ENCODE assay signal across 18 cellular contexts in genomic region chr14:76963366-76963765, GRCh38.
DNase-seq lines count a peak whose midpoint lies in the region; ATAC-seq and TF ChIP-seq lines count a peak whose summit lies in the region.
"Had no signal": no experiment of that assay in that cellular context is flagged by ENCODE, and none has a peak within 500 bp of the region (broad histone marks: within the 10 kb centered on the region; RNA-seq: fewer than 3 reads in every experiment).

No MANE protein-coding gene starts in this region.

- H3K9me3 ChIP-seq in Panc1 (ENCODE audit: control insufficient read depth, insufficient read depth, low read depth, low read length) (no peaks in the 10 kb centered on the region), colonic mucosa (no peaks in the 10 kb centered on the region), neural progenitor cell (ENCODE audit: low read depth) (no peaks in the 10 kb centered on the region)

- no peak for DNase-seq in T-helper 2 cell treated with Interferon-gamma antibody and Interleukin-4, amounts not matched to agents 5 μg/mL and 100 μg/mL, for 36 hours (ENCODE audit: low spot score)
- DNase-seq in T-helper 2 cell (no peak), Panc1 (ENCODE audit: low read depth, low spot score) (no peak), colonic mucosa (peak; percentile 46), neural progenitor cell (ENCODE audit: low spot score) (no peak), NCI-H446 treated with DMSO at 0.1 percent for 48 hours (lab: John Stamatoyannopoulos, UW) (no peak), Right ventricle myocardium superior (no peak)
- no peak for DNase-seq in activated CD8-positive, alpha-beta memory T cell treated with anti-CD3 and anti-CD28 coated beads for 24 hours
- DNase-seq: 8988T; activated CD8-positive, alpha-beta memory T cell treated with anti-CD3 and anti-CD28 coated beads, Interleukin-2, amount 50 U/mL, for 48 hours; anterior cingulate cortex; cortex of kidney; glutamatergic neuron; H7; NCI-H1092 treated with DMSO at 0.1 percent for 48 hours; SHP77 treated with DMSO at 0.1 percent for 48 hours; stimulated activated CD4-positive, alpha-beta T cell treated with anti-CD3 and anti-CD28 coated beads, Interleukin-12 subunit alpha, Interleukin-12 subunit beta, amount 100 ng/mL, for 4 hours had no signal

- intact Hi-C loops in Panc1 (cut with micrococcal nuclease; ENCODE audit: unreplicated experiment), result no loop called here
- intact Hi-C loops in colonic mucosa (cut with DNase I), result no loop called here
- intact Hi-C loops in Right ventricle myocardium superior (cut with DNase I), result no loop called here

- H3K36me3 Mint-ChIP-seq in T-helper 2 cell treated with Interferon-gamma antibody and Interleukin-4, amounts not matched to agents 5 μg/mL and 100 μg/mL, for 36 hours (ENCODE audit: low read depth), result no peaks in the 10 kb centered on the region
- H3K36me3 Mint-ChIP-seq in neural progenitor cell, result no peaks in the 10 kb centered on the region
- H3K36me3 Mint-ChIP-seq: IgD-negative memory B cell had no signal

- H3K9ac ChIP-seq in colonic mucosa (ENCODE audit: low read depth in 2 of 2, low read length in 2 of 2), result no peak overlapping the region
- no peak overlapping the region for H3K9ac ChIP-seq in neural progenitor cell

- H4K20me1 ChIP-seq in neural progenitor cell (ENCODE audit: low read depth), result no peaks in the 10 kb centered on the region

- TF ChIP-seq CTCF in Panc1 (IDR thresholded peaks at IDR 0.05) (no peak), colonic mucosa (IDR thresholded peaks at IDR 0.05) (no peak), neural progenitor cell (IDR thresholded peaks at IDR 0.05) (no peak)

- H3K27ac Mint-ChIP-seq in T-helper 2 cell treated with Interferon-gamma antibody and Interleukin-4, amounts not matched to agents 5 μg/mL and 100 μg/mL, for 36 hours, result peak overlapping the region; percentile 31
- H3K27ac Mint-ChIP-seq in neural progenitor cell, result peak overlapping the region; percentile 46

- POLR2A ChIA-PET in Panc1 (lab: Charles Lee), result interaction anchor here (0.7 kb wide), 1 partner anchor 14 kb away, joined by 5 read pairs; no protein-coding TSS in a partner anchor

- H3K27me3 ChIP-seq in Panc1 (ENCODE audit: control insufficient read depth, insufficient read depth, low read length) (no peaks in the 10 kb centered on the region), colonic mucosa (no peaks in the 10 kb centered on the region), neural progenitor cell (no peaks in the 10 kb centered on the region)

- ATAC-seq in Panc1 (no peak), Right ventricle myocardium superior (ENCODE audit: poor library complexity) (no peak)

- H3K4me1 ChIP-seq in Panc1 (ENCODE audit: control insufficient read depth, insufficient read depth, low read length) (peaks cover 45% of the 10 kb centered on the region), colonic mucosa (peaks cover 16% of the 10 kb centered on the region), neural progenitor cell (peaks cover 20% of the 10 kb centered on the region)

- peak overlapping the region; percentile 86 for H3K4me3 Mint-ChIP-seq in T-helper 2 cell treated with Interferon-gamma antibody and Interleukin-4, amounts not matched to agents 5 μg/mL and 100 μg/mL, for 36 hours
- peak overlapping the region; percentile 35 for H3K4me3 Mint-ChIP-seq in neural progenitor cell

- H3K36me3 ChIP-seq in Panc1 (ENCODE audit: control insufficient read depth, insufficient read depth, low read length) (no peaks in the 10 kb centered on the region), colonic mucosa (no peaks in the 10 kb centered on the region), neural progenitor cell (no peaks in the 10 kb centered on the region)

- no peaks in the 10 kb centered on the region for H3K9me3 Mint-ChIP-seq in T-helper 2 cell treated with Interferon-gamma antibody and Interleukin-4, amounts not matched to agents 5 μg/mL and 100 μg/mL, for 36 hours
- H3K9me3 Mint-ChIP-seq in neural progenitor cell, result no peaks in the 10 kb centered on the region
- H3K9me3 Mint-ChIP-seq: IgD-negative memory B cell had no signal

- no peaks in the 10 kb centered on the region for H3K79me2 ChIP-seq in neural progenitor cell (ENCODE audit: low read depth)

- H3K27ac ChIP-seq in Panc1 (ENCODE audit: low read length), result peak overlapping the region; percentile 98
- no peak overlapping the region for H3K27ac ChIP-seq in colonic mucosa
- H3K27ac ChIP-seq in neural progenitor cell, result no peak overlapping the region

- CTCF ChIA-PET in Panc1 (lab: Charles Lee), result no interaction called here

- no TSS peak for BruUV-seq in Panc1 (replicated peaks; lab: Mats Ljungman, UMichigan)

- no peak overlapping the region for H3K4me2 ChIP-seq in neural progenitor cell

- H3K4me3 ChIP-seq in Panc1 (ENCODE audit: low read depth in 2 of 2, low read length in 2 of 2) (no peak overlapping the region), colonic mucosa (no peak overlapping the region), neural progenitor cell (no peak overlapping the region)

- H3F3A ChIP-seq in neural progenitor cell (ENCODE audit: low read depth), result peaks cover 24% of the 10 kb centered on the region

- H3K27me3 Mint-ChIP-seq in T-helper 2 cell treated with Interferon-gamma antibody and Interleukin-4, amounts not matched to agents 5 μg/mL and 100 μg/mL, for 36 hours (ENCODE audit: low read depth), result peaks cover 4% of the 10 kb centered on the region
- peaks cover 17% of the 10 kb centered on the region for H3K27me3 Mint-ChIP-seq in neural progenitor cell (ENCODE audit: insufficient read depth, low read depth)
- H3K27me3 Mint-ChIP-seq: IgD-negative memory B cell had no signal

- no peak overlapping the region for H2AFZ ChIP-seq in neural progenitor cell (replicated peaks)

- in situ Hi-C loops in Panc1 (cut with HindIII; ENCODE audit: low pct_unique_long_range_greater_than_20kb, low sequenced_read_pairs), result no loop called here

- H3K4me1 Mint-ChIP-seq in T-helper 2 cell treated with Interferon-gamma antibody and Interleukin-4, amounts not matched to agents 5 μg/mL and 100 μg/mL, for 36 hours (ENCODE audit: low read depth), result peaks cover 62% of the 10 kb centered on the region
- H3K4me1 Mint-ChIP-seq in neural progenitor cell, result peaks cover 62% of the 10 kb centered on the region
